10 cellular contexts compared by ENCODE assay signal in the genomic region with DNA sequence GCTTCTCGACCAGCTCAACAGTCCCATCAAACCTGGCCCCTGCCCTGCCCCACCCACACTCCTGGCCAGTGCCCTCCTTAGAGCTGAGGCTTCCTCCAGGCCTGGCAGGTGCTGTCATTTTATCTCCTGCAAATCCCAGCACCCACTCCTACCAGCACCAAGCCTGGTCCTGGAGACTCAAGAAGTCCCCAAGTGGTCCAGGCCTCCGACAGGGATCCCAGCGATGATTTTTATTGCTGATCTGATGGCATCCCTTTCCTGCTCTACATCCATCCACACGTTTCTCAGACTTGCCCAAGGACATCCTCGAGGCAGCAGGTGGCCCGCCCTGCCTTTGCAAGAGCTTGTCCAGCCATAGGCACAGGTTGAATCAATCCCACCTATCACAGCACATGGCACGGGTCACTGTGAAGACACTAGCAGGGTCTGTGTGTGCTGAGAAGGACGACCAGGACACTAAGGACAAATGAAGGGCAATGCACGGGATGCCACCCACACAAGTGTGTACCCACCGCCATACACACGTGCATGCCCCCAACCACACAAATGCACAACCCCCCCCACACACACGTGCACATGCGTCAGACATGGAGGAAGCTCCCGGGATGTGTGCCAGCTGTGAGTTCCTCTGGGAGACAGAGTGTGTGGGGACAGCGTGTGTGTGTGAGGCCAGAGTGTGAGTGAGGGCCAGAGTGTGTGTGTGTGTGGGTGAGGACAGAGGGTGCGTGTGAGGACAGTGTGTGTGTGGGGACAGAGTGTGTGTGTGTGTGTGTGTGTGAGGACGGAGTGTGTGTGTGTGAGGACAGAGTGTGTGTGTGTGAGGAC.
A peak's percentile ranks its signal among the peaks of the same experiment; 100 is the strongest.
DNase-seq lines count a peak whose midpoint lies in the region; ATAC-seq and TF ChIP-seq lines count a peak whose summit lies in the region.
"Had no signal": no experiment of that assay in that cellular context is flagged by ENCODE, and none has a peak within 500 bp of the region (broad histone marks: within the 10 kb centered on the region; RNA-seq: fewer than 3 reads in every experiment).

No MANE protein-coding gene starts in this region.

- H3K4me3 ChIP-seq in adipocyte (ENCODE audit: low read length) = no peak overlapping the region
- H3K4me3 ChIP-seq in heart right ventricle = no peak overlapping the region
- H3K4me3 ChIP-seq in rectal smooth muscle tissue (ENCODE audit: low read length) = no peak overlapping the region

- TF ChIP-seq CTCF in CD14-positive monocyte (IDR thresholded peaks at IDR 0.05) (no peak), heart right ventricle (IDR thresholded peaks at IDR 0.05) (no peak), progenitor cell of endocrine pancreas (IDR thresholded peaks at IDR 0.05; ENCODE audit: unreplicated experiment) (no peak)

- H3K4me1 Mint-ChIP-seq in CD14-positive monocyte = peaks cover 35% of the 10 kb centered on the region
- no peaks in the 10 kb centered on the region for H3K4me1 Mint-ChIP-seq in T-helper 2 cell treated with Interferon-gamma antibody and Interleukin-4, amounts not matched to agents 5 μg/mL and 100 μg/mL, for 36 hours (ENCODE audit: low read depth)
- H3K4me1 Mint-ChIP-seq in progenitor cell of endocrine pancreas (ENCODE audit: low read depth) = peaks cover 2% of the 10 kb centered on the region

- H3K27me3 ChIP-seq in adipocyte (replicated peaks; ENCODE audit: control insufficient read depth, insufficient read depth, low read length) (no peaks in the 10 kb centered on the region), heart right ventricle (no peaks in the 10 kb centered on the region), rectal smooth muscle tissue (ENCODE audit: control insufficient read depth, insufficient read depth, low read length) (no peaks in the 10 kb centered on the region)

- H3K36me3 Mint-ChIP-seq in CD14-positive monocyte (peaks cover 39 to 78% of the 10 kb centered on the region in 2 donors), progenitor cell of endocrine pancreas (ENCODE audit: insufficient read depth) (peaks cover 8% of the 10 kb centered on the region)
- no peaks in the 10 kb centered on the region for H3K36me3 Mint-ChIP-seq in T-helper 2 cell treated with Interferon-gamma antibody and Interleukin-4, amounts not matched to agents 5 μg/mL and 100 μg/mL, for 36 hours (ENCODE audit: low read depth)

- H3K36me3 ChIP-seq in adipocyte (ENCODE audit: control insufficient read depth, insufficient read depth, low read length, severe bottlenecking) (peaks cover under 1% of the 10 kb centered on the region), heart right ventricle (peaks cover 0 to 10% (median 0%) of the 10 kb centered on the region in 9 donors), rectal smooth muscle tissue (ENCODE audit: control insufficient read depth, insufficient read depth, low read length) (no peaks in the 10 kb centered on the region)

- H3K27me3 Mint-ChIP-seq in CD14-positive monocyte (ENCODE audit: low read depth in 3 of 3) = no peaks in the 10 kb centered on the region
- no peaks in the 10 kb centered on the region for H3K27me3 Mint-ChIP-seq in T-helper 2 cell treated with Interferon-gamma antibody and Interleukin-4, amounts not matched to agents 5 μg/mL and 100 μg/mL, for 36 hours (ENCODE audit: low read depth)
- H3K27me3 Mint-ChIP-seq in progenitor cell of endocrine pancreas = no peaks in the 10 kb centered on the region

- DNase-seq in CD14-positive monocyte (ENCODE audit: low spot score) = peak; percentile 34
- DNase-seq in adipocyte (ENCODE audit: low read depth) = no peak
- peak; percentile 75 to 82 for DNase-seq in heart right ventricle
- no peak for DNase-seq in stimulated activated CD8-positive, alpha-beta memory T cell treated with anti-CD3 and anti-CD28 coated beads, Interleukin-4, amount 100 ng/mL, for 48 hours
- DNase-seq in T-helper 2 cell treated with Interferon-gamma antibody and Interleukin-4, amounts not matched to agents 5 μg/mL and 100 μg/mL, for 36 hours (ENCODE audit: low spot score) = no peak
- DNase-seq in progenitor cell of endocrine pancreas (ENCODE audit: low spot score, unreplicated experiment) = no peak

- H3K27ac ChIP-seq in heart right ventricle = peak overlapping the region in 3 of 10 donors; percentile 10 to 71 (median 23)
- H3K27ac ChIP-seq in rectal smooth muscle tissue (ENCODE audit: low read depth, low read length) = peak overlapping the region; percentile 41

- ATAC-seq in heart right ventricle (peak; percentile 58 to 86 (median 78)), HG03521 (IDR thresholded peaks at IDR 0.05; ENCODE audit: unreplicated experiment) (no peak)

- H3K27ac Mint-ChIP-seq in CD14-positive monocyte = peak overlapping the region in 6 of 7 donors; percentile 19 to 88 (median 57)
- H3K27ac Mint-ChIP-seq in T-helper 2 cell treated with Interferon-gamma antibody and Interleukin-4, amounts not matched to agents 5 μg/mL and 100 μg/mL, for 36 hours = no peak overlapping the region
- H3K27ac Mint-ChIP-seq in progenitor cell of endocrine pancreas = no peak overlapping the region
- H3K27ac Mint-ChIP-seq: activated T-helper 1 cell treated with anti-CD3 and anti-CD28 coated beads, Interleukin-12 subunit alpha, Interleukin-12 subunit beta, Interleukin-2, Interleukin-4 antibody, amounts not matched to agents 30 ng/mL and 10 ng/mL and 1 ng/mL, durations not matched to agents 14 hours and 24 hours and 36 hours; IgD-negative memory B cell had no signal

- H3K4me1 ChIP-seq in adipocyte (ENCODE audit: control insufficient read depth, insufficient read depth, low read length) = peaks cover 20% of the 10 kb centered on the region
- H3K4me1 ChIP-seq in heart right ventricle = peaks cover 0 to 35% (median 24%) of the 10 kb centered on the region in 9 donors
- H3K4me1 ChIP-seq in rectal smooth muscle tissue (ENCODE audit: control insufficient read depth, insufficient read depth, low read length) = peaks cover 17% of the 10 kb centered on the region

- H3K4me3 Mint-ChIP-seq in CD14-positive monocyte (no peak overlapping the region), progenitor cell of endocrine pancreas (ENCODE audit: low read depth) (no peak overlapping the region)
- H3K4me3 Mint-ChIP-seq in T-helper 2 cell treated with Interferon-gamma antibody and Interleukin-4, amounts not matched to agents 5 μg/mL and 100 μg/mL, for 36 hours = no peak overlapping the region
- H3K4me3 Mint-ChIP-seq: activated T-helper 1 cell treated with anti-CD3 and anti-CD28 coated beads, Interleukin-12 subunit alpha, Interleukin-12 subunit beta, Interleukin-2, Interleukin-4 antibody, amounts not matched to agents 30 ng/mL and 10 ng/mL and 1 ng/mL, durations not matched to agents 14 hours and 24 hours and 36 hours; IgD-negative memory B cell had no signal

- WGBS in heart right ventricle, 2 donors = 34 to 36% methylated on average over 17 of the region's 17 CpGs

- H3K9me3 ChIP-seq in adipocyte (ENCODE audit: control insufficient read depth, low read length) = no peaks in the 10 kb centered on the region
- no peaks in the 10 kb centered on the region for H3K9me3 ChIP-seq in heart right ventricle

- no peaks in the 10 kb centered on the region for H3K9me3 Mint-ChIP-seq in CD14-positive monocyte
- no peaks in the 10 kb centered on the region for H3K9me3 Mint-ChIP-seq in T-helper 2 cell treated with Interferon-gamma antibody and Interleukin-4, amounts not matched to agents 5 μg/mL and 100 μg/mL, for 36 hours
- H3K9me3 Mint-ChIP-seq in progenitor cell of endocrine pancreas (ENCODE audit: low read depth) = no peaks in the 10 kb centered on the region
- H3K9me3 Mint-ChIP-seq: activated T-helper 1 cell treated with anti-CD3 and anti-CD28 coated beads, Interleukin-12 subunit alpha, Interleukin-12 subunit beta, Interleukin-2, Interleukin-4 antibody, amounts not matched to agents 30 ng/mL and 10 ng/mL and 1 ng/mL, durations not matched to agents 14 hours and 24 hours and 36 hours had no signal

- H3K9ac ChIP-seq in adipocyte (ENCODE audit: low read length) (peak overlapping the region; percentile 17), rectal smooth muscle tissue (ENCODE audit: low read length) (no peak overlapping the region)

- intact Hi-C loops in CD14-positive monocyte (cut with micrococcal nuclease) (no loop called here), heart right ventricle (cut with DNase I) (no loop called here)

Comparison
In these comparisons a context has a peak if more than half of its experiments do, and no peak if none do; other contexts are left out.
1. DNase-seq: peak in CD14-positive monocyte (single experiment) and heart right ventricle (2 of 2); none in adipocyte (single experiment), stimulated activated CD8-positive, alpha-beta memory T cell treated with anti-CD3 and anti-CD28 coated beads, Interleukin-4, amount 100 ng/mL, for 48 hours (single experiment), T-helper 2 cell treated with Interferon-gamma antibody and Interleukin-4, amounts not matched to agents 5 μg/mL and 100 μg/mL, for 36 hours (single experiment) and progenitor cell of endocrine pancreas (single experiment).
2. H3K27ac Mint-ChIP-seq: peak in CD14-positive monocyte (6 of 7); none in T-helper 2 cell treated with Interferon-gamma antibody and Interleukin-4, amounts not matched to agents 5 μg/mL and 100 μg/mL, for 36 hours (single experiment) and progenitor cell of endocrine pancreas (single experiment).